25 cellular contexts compared by ENCODE assay signal in genomic region chr11:127506647-127507046, GRCh38.
"Had no signal": no experiment of that assay in that cellular context is flagged by ENCODE, and none has a peak within 500 bp of the region (broad histone marks: within the 10 kb centered on the region; RNA-seq: fewer than 3 reads in every experiment).

No MANE protein-coding gene starts in this region.

- H3K36me3 ChIP-seq: breast epithelium, colonic mucosa had no signal

- H3K9me3 ChIP-seq: breast epithelium, colonic mucosa had no signal

- H3K4me3 ChIP-seq: breast epithelium, colonic mucosa had no signal

- H3K27ac Mint-ChIP-seq: activated B cell treated with CpG ODN at 0.5 μM for 24 hours; activated CD4-positive, alpha-beta T cell treated with anti-CD3 and anti-CD28 coated beads, Interleukin-2, amount 10 ng/mL, durations not matched to agents 24 days and 14 days; activated CD8-positive, alpha-beta memory T cell treated with anti-CD3 and anti-CD28 coated beads, Interleukin-2, amount 10 ng/mL, durations not matched to agents 7 days and 5 days; activated naive CD4-positive, alpha-beta T cell treated with anti-CD3 and anti-CD28 coated beads, Interleukin-2, amount 50 U/mL, for 24 hours; activated T-cell treated with anti-CD3 and anti-CD28 coated beads, Interleukin-2, amount 50 U/mL, for 24 hours; activated T-helper 1 cell treated with anti-CD3 and anti-CD28 coated beads, Interleukin-12 subunit alpha, Interleukin-12 subunit beta, Interleukin-2, Interleukin-4 antibody, amounts not matched to agents 30 ng/mL and 10 ng/mL and 1 ng/mL, durations not matched to agents 14 hours and 24 hours and 36 hours; T-helper 17 cell had no signal

- ATAC-seq: activated CD8-positive, alpha-beta memory T cell treated with anti-CD3 and anti-CD28 coated beads, Interleukin-2, amount 10 ng/mL, durations not matched to agents 7 days and 5 days; PC-3; T-helper 17 cell had no signal

- H3K4me3 Mint-ChIP-seq: activated B cell treated with CpG ODN at 0.5 μM for 24 hours; activated CD4-positive, alpha-beta T cell treated with anti-CD3 and anti-CD28 coated beads, Interleukin-2, amount 10 ng/mL, durations not matched to agents 24 days and 14 days; activated CD8-positive, alpha-beta memory T cell treated with anti-CD3 and anti-CD28 coated beads, Interleukin-2, amount 10 ng/mL, durations not matched to agents 7 days and 5 days; activated naive CD4-positive, alpha-beta T cell treated with anti-CD3 and anti-CD28 coated beads, Interleukin-2, amount 50 U/mL, for 24 hours; activated T-cell treated with anti-CD3 and anti-CD28 coated beads, Interleukin-2, amount 50 U/mL, for 24 hours; activated T-helper 1 cell treated with anti-CD3 and anti-CD28 coated beads, Interleukin-12 subunit alpha, Interleukin-12 subunit beta, Interleukin-2, Interleukin-4 antibody, amounts not matched to agents 30 ng/mL and 10 ng/mL and 1 ng/mL, durations not matched to agents 14 hours and 24 hours and 36 hours; T-helper 17 cell had no signal

- H3K27me3 ChIP-seq: colonic mucosa had no signal

- H3K27ac ChIP-seq: breast epithelium, colonic mucosa had no signal

- H3K27me3 Mint-ChIP-seq: activated B cell treated with CpG ODN at 0.5 μM for 24 hours; activated CD4-positive, alpha-beta T cell treated with anti-CD3 and anti-CD28 coated beads, Interleukin-2, amount 10 ng/mL, durations not matched to agents 24 days and 14 days; activated CD8-positive, alpha-beta memory T cell treated with anti-CD3 and anti-CD28 coated beads, Interleukin-2, amount 10 ng/mL, durations not matched to agents 7 days and 5 days; activated T-cell treated with anti-CD3 and anti-CD28 coated beads, Interleukin-2, amount 50 U/mL, for 24 hours; T-helper 17 cell had no signal

- H3K36me3 Mint-ChIP-seq: activated CD8-positive, alpha-beta memory T cell treated with anti-CD3 and anti-CD28 coated beads, Interleukin-2, amount 10 ng/mL, durations not matched to agents 7 days and 5 days; activated naive CD4-positive, alpha-beta T cell treated with anti-CD3 and anti-CD28 coated beads, Interleukin-2, amount 50 U/mL, for 24 hours had no signal

- H3K9me3 Mint-ChIP-seq: activated CD4-positive, alpha-beta T cell treated with anti-CD3 and anti-CD28 coated beads, Interleukin-2, amount 10 ng/mL, durations not matched to agents 24 days and 14 days; activated T-cell treated with anti-CD3 and anti-CD28 coated beads, Interleukin-2, amount 50 U/mL, for 24 hours; activated T-helper 1 cell treated with anti-CD3 and anti-CD28 coated beads, Interleukin-12 subunit alpha, Interleukin-12 subunit beta, Interleukin-2, Interleukin-4 antibody, amounts not matched to agents 30 ng/mL and 10 ng/mL and 1 ng/mL, durations not matched to agents 14 hours and 24 hours and 36 hours had no signal

- DNase-seq: activated B cell treated with CpG ODN at 0.5 μM for 24 hours; activated CD4-positive, alpha-beta T cell treated with anti-CD3 and anti-CD28 coated beads for 1 hour; activated CD4-positive, alpha-beta T cell treated with anti-CD3 and anti-CD28 coated beads, Interleukin-2, amount 10 ng/mL, durations not matched to agents 24 days and 14 days; activated CD4-positive, alpha-beta T cell treated with anti-CD3 and anti-CD28 coated beads, Interleukin-2, amount 50 U/mL, for 48 hours; activated CD8-positive, alpha-beta memory T cell treated with anti-CD3 and anti-CD28 coated beads, Interleukin-2, amount 10 ng/mL, durations not matched to agents 7 days and 5 days; activated effector memory CD4-positive, alpha-beta T cell treated with Interleukin-2 at 50 U/mL for 16 hours; activated naive CD4-positive, alpha-beta T cell; activated T-cell treated with anti-CD3 and anti-CD28 coated beads, Interleukin-2, amount 50 U/mL, for 24 hours; aorta; caudate nucleus; colonic mucosa; MV-4-11; NCI-H1092 treated with DMSO at 0.1 percent for 48 hours; NCI-H1417 treated with DMSO at 0.1 percent for 48 hours; NCI-H1694; NCI-H2029; NCI-H2227 treated with DMSO at 0.1 percent for 48 hours; NCI-H446 treated with DMSO at 0.1 percent for 48 hours; PC-3; SHP77 treated with DMSO at 0.1 percent for 48 hours; T-helper 17 cell; T-helper 9 cell had no signal

- H3K4me1 Mint-ChIP-seq: activated B cell treated with CpG ODN at 0.5 μM for 24 hours; activated CD4-positive, alpha-beta T cell treated with anti-CD3 and anti-CD28 coated beads, Interleukin-2, amount 10 ng/mL, durations not matched to agents 24 days and 14 days; activated CD8-positive, alpha-beta memory T cell treated with anti-CD3 and anti-CD28 coated beads, Interleukin-2, amount 10 ng/mL, durations not matched to agents 7 days and 5 days; activated naive CD4-positive, alpha-beta T cell treated with anti-CD3 and anti-CD28 coated beads, Interleukin-2, amount 50 U/mL, for 24 hours; T-helper 17 cell had no signal

- H3K4me1 ChIP-seq: breast epithelium, colonic mucosa had no signal
